Comparison of ENCODE assay signal across 13 cellular contexts in genomic region chr10:104253106-104253505, GRCh38. TPM values are rescaled to one million over a fixed set of nuclear protein-coding genes. Genes with fewer than 3 reads are reported as not detected.
DNase-seq lines count a peak whose midpoint lies in the region; ATAC-seq, FAIRE-seq and TF ChIP-seq lines count a peak whose summit lies in the region.
"Had no signal": no experiment of that assay in that cellular context is flagged by ENCODE, and none has a peak within 500 bp of the region (broad histone marks: within the 10 kb centered on the region; RNA-seq: fewer than 3 reads in every experiment).

No MANE protein-coding gene starts in this region.

- peak; percentile 55 for DNase-seq in activated CD4-positive, alpha-beta T cell treated with anti-CD3 and anti-CD28 coated beads, Interleukin-2, amount 10 ng/mL, durations not matched to agents 24 days and 14 days
- DNase-seq in activated CD4-positive, alpha-beta T cell treated with anti-CD3 and anti-CD28 coated beads, Interleukin-2, amount 50 U/mL, for 1 hour: no peak
- DNase-seq in HuH-7 (ENCODE audit: low spot score) (peak; percentile 84), ureter (ENCODE audit: low spot score) (no peak), RCC 7860 (ENCODE audit: low spot score) (no peak)
- DNase-seq in central memory CD8-positive, alpha-beta T cell (ENCODE audit: low spot score in 2 of 2): no peak
- DNase-seq: kidney; NCI-H1436; stimulated activated CD4-positive, alpha-beta T cell treated with anti-CD3 and anti-CD28 coated beads, Interleukin-1b, Interleukin-23, amount 100 ng/mL, for 48 hours; substantia nigra had no signal

- peak overlapping the region; percentile 79 for H3K27ac Mint-ChIP-seq in activated CD4-positive, alpha-beta T cell treated with anti-CD3 and anti-CD28 coated beads, Interleukin-2, amount 10 ng/mL, durations not matched to agents 24 days and 14 days
- peak overlapping the region; percentile 83 for H3K27ac Mint-ChIP-seq in central memory CD8-positive, alpha-beta T cell (ENCODE audit: low read depth)
- peak overlapping the region in 1 of 3 experiments; percentile 93 for H3K27ac Mint-ChIP-seq in nephron

- ATAC-seq in central memory CD8-positive, alpha-beta T cell (replicated peaks; ENCODE audit: extremely low read depth, poor library complexity, severe bottlenecking): no peak
- no peak for ATAC-seq in HG03565 (IDR thresholded peaks at IDR 0.05; ENCODE audit: unreplicated experiment)

- H3K36me3 Mint-ChIP-seq in activated CD4-positive, alpha-beta T cell treated with anti-CD3 and anti-CD28 coated beads, Interleukin-2, amount 10 ng/mL, durations not matched to agents 24 days and 14 days (ENCODE audit: low read depth): peaks cover 10% of the 10 kb centered on the region
- peaks cover 8% of the 10 kb centered on the region for H3K36me3 Mint-ChIP-seq in central memory CD8-positive, alpha-beta T cell (ENCODE audit: insufficient read depth)
- H3K36me3 Mint-ChIP-seq in nephron (ENCODE audit: low read depth): peaks cover 3% of the 10 kb centered on the region

- H3K9me3 Mint-ChIP-seq in activated CD4-positive, alpha-beta T cell treated with anti-CD3 and anti-CD28 coated beads, Interleukin-2, amount 10 ng/mL, durations not matched to agents 24 days and 14 days: peaks cover 3% of the 10 kb centered on the region
- no peaks in the 10 kb centered on the region for H3K9me3 Mint-ChIP-seq in central memory CD8-positive, alpha-beta T cell
- no peaks in the 10 kb centered on the region for H3K9me3 Mint-ChIP-seq in nephron

- no peak for FAIRE-seq in RCC 7860 (lab: Jason Lieb, UNC)
- FAIRE-seq: kidney had no signal

- intact Hi-C loops in activated CD4-positive, alpha-beta T cell treated with anti-CD3 and anti-CD28 coated beads, Interleukin-2, amount 10 ng/mL, durations not matched to agents 24 days and 14 days (cut with micrococcal nuclease): no loop called here

- H3K4me1 Mint-ChIP-seq in activated CD4-positive, alpha-beta T cell treated with anti-CD3 and anti-CD28 coated beads, Interleukin-2, amount 10 ng/mL, durations not matched to agents 24 days and 14 days: peaks cover 35% of the 10 kb centered on the region
- H3K4me1 Mint-ChIP-seq in central memory CD8-positive, alpha-beta T cell: peaks cover 34% of the 10 kb centered on the region
- H3K4me1 Mint-ChIP-seq in nephron: peaks cover 21% of the 10 kb centered on the region

- no peak for TF ChIP-seq CTCF in nephron (IDR thresholded peaks at IDR 0.05; ENCODE audit: unreplicated experiment in 3 of 3)

- H3K27me3 Mint-ChIP-seq in activated CD4-positive, alpha-beta T cell treated with anti-CD3 and anti-CD28 coated beads, Interleukin-2, amount 10 ng/mL, durations not matched to agents 24 days and 14 days: peaks cover 19% of the 10 kb centered on the region
- peaks cover 25% of the 10 kb centered on the region for H3K27me3 Mint-ChIP-seq in central memory CD8-positive, alpha-beta T cell
- peaks cover 6% of the 10 kb centered on the region for H3K27me3 Mint-ChIP-seq in nephron (ENCODE audit: low read depth)

- peak overlapping the region; percentile 96 for H3K4me3 Mint-ChIP-seq in activated CD4-positive, alpha-beta T cell treated with anti-CD3 and anti-CD28 coated beads, Interleukin-2, amount 10 ng/mL, durations not matched to agents 24 days and 14 days
- H3K4me3 Mint-ChIP-seq in central memory CD8-positive, alpha-beta T cell: peak overlapping the region; percentile 90
- peak overlapping the region; percentile 92 to 98 (median 93) for H3K4me3 Mint-ChIP-seq in nephron

RNA-seq across cellular contexts. Expression of gene GSTO1, which starts 1.6 kb away (rescaled TPM):
- total RNA-seq in activated CD4-positive, alpha-beta T cell treated with anti-CD3 and anti-CD28 coated beads, Interleukin-2, amount 10 ng/mL, durations not matched to agents 24 days and 14 days: 136 and 140 TPM in 2 replicates
- total RNA-seq in ureter: 79.4 TPM

RNA-seq across cellular contexts. Expression of gene GSTO2, which starts 15.9 kb away (rescaled TPM):
- total RNA-seq in activated CD4-positive, alpha-beta T cell treated with anti-CD3 and anti-CD28 coated beads, Interleukin-2, amount 10 ng/mL, durations not matched to agents 24 days and 14 days: 0.77 and 1.3 TPM in 2 replicates
- total RNA-seq in ureter: 47.0 TPM

RNA-seq across cellular contexts. Expression of gene CFAP43, which starts 20.9 kb away (rescaled TPM):
- total RNA-seq in activated CD4-positive, alpha-beta T cell treated with anti-CD3 and anti-CD28 coated beads, Interleukin-2, amount 10 ng/mL, durations not matched to agents 24 days and 14 days: not detected in 2 replicates
- 1.9 TPM for total RNA-seq in ureter
- total RNA-seq: osteocyte had no signal

Comparison
In these comparisons a context has a peak if more than half of its experiments do, and no peak if none do; other contexts are left out.
1. DNase-seq: peak in activated CD4-positive, alpha-beta T cell treated with anti-CD3 and anti-CD28 coated beads, Interleukin-2, amount 10 ng/mL, durations not matched to agents 24 days and 14 days (single experiment) and HuH-7 (single experiment); none in activated CD4-positive, alpha-beta T cell treated with anti-CD3 and anti-CD28 coated beads, Interleukin-2, amount 50 U/mL, for 1 hour (single experiment), central memory CD8-positive, alpha-beta T cell (0 of 2), ureter (single experiment) and RCC 7860 (single experiment).
2. RNA of gene GSTO2, which starts 15.9 kb away (total RNA-seq): 47.0 TPM in ureter (single experiment); 0.77 to 1.3 TPM in activated CD4-positive, alpha-beta T cell treated with anti-CD3 and anti-CD28 coated beads, Interleukin-2, amount 10 ng/mL, durations not matched to agents 24 days and 14 days; every median in the first group is over 10 times any median in the second.
3. Peak in every context shown above with its lines, with median percentiles within 50 percentile points of each other: H3K4me3 Mint-ChIP-seq.